In genomic region chr7:156652886-156653568, GRCh38 we compare ENCODE assay signal across 2 cellular contexts.
A peak's percentile ranks its signal among the peaks of the same experiment; 100 is the strongest.
TF ChIP-seq lines count a peak whose summit lies in the region.

No MANE protein-coding gene starts in this region.

TF ChIP-seq in GM12891, 5 proteins besides CTCF, POLR2A, EP300 and RAD21:
- TF ChIP-seq PAX5 (IDR thresholded peaks at IDR 0.05; ENCODE audit: insufficient read depth, low read length, severe bottlenecking) (no peak), SPI1 (IDR thresholded peaks at IDR 0.05; ENCODE audit: low read depth, low read length) (no peak), POLR2AphosphoS5 (IDR thresholded peaks at IDR 0.05; ENCODE audit: low read depth, low read length) (no peak), POU2F2 (IDR thresholded peaks at IDR 0.05; ENCODE audit: low read depth, low read length) (no peak), TAF1 (IDR thresholded peaks at IDR 0.05; ENCODE audit: low read depth, low read length) (no peak)

TF ChIP-seq in K562, 482 proteins besides CTCF, POLR2A, EP300 and RAD21:
- peak; percentile 41; the same call in 1 of the 2 replicates for TF ChIP-seq CEBPB (tag; IDR thresholded peaks at IDR 0.05)
- TF ChIP-seq FOXK2 (conservative IDR thresholded peaks at IDR 0.05 in 1 of 2, IDR thresholded peaks at IDR 0.05 in 1 of 2; ENCODE audit: low read depth in 2 of 2) = no peak
